ENCODE assay signal across 10 cellular contexts in genomic region chr13:40503966-40504591, GRCh38.
DNase-seq lines count a peak whose midpoint lies in the region; ATAC-seq and TF ChIP-seq lines count a peak whose summit lies in the region.
"Had no signal": no experiment of that assay in that cellular context is flagged by ENCODE, and none has a peak within 500 bp of the region (broad histone marks: within the 10 kb centered on the region; RNA-seq: fewer than 3 reads in every experiment).

No MANE protein-coding gene starts in this region.

- CTCF ChIA-PET in MCF 10A (lab: Yijun Ruan, JAX) = interaction anchor here (0.6 to 0.7 kb wide), 2 partner anchors 9 to 38 kb away, joined by 3 read pairs; no protein-coding TSS in a partner anchor

- peak overlapping the region in 1 of 12 donors; percentile 1 for H3K27ac ChIP-seq in heart left ventricle
- peak overlapping the region; percentile 12 to 39 for H3K27ac ChIP-seq in tibial artery
- no peak overlapping the region for H3K27ac ChIP-seq in effector memory CD4-positive, alpha-beta T cell (ENCODE audit: insufficient read depth, low read length, poor library complexity, severe bottlenecking)

- 49 to 82% (median 73%) methylated on average over 2 of the region's 2 CpGs for WGBS in heart left ventricle, 4 donors

- ATAC-seq in heart left ventricle = peak in 3 of 4 donors; percentile 48 to 73 (median 58)
- ATAC-seq in left ventricle myocardium superior = no peak
- ATAC-seq in HG03175 (IDR thresholded peaks at IDR 0.05; ENCODE audit: unreplicated experiment) = no peak

- peaks cover 6% of the 10 kb centered on the region for H3K4me1 Mint-ChIP-seq in MCF 10A (ENCODE audit: insufficient read depth, unreplicated experiment)

- no peak overlapping the region for H3K4me3 Mint-ChIP-seq in MCF 10A (ENCODE audit: unreplicated experiment)
- H3K4me3 Mint-ChIP-seq: activated CD4-positive, alpha-beta memory T cell treated with anti-CD3 and anti-CD28 coated beads for 36 hours had no signal

- no peaks in the 10 kb centered on the region for H3K36me3 Mint-ChIP-seq in MCF 10A (ENCODE audit: insufficient read depth, unreplicated experiment)
- H3K36me3 Mint-ChIP-seq: activated CD4-positive, alpha-beta memory T cell treated with anti-CD3 and anti-CD28 coated beads for 36 hours had no signal

- intact Hi-C loops in heart left ventricle (cut with DNase I) (loop anchor here in 1 of 10 donors (10.0 kb wide), 1 partner anchor 59 kb away; no protein-coding TSS in a partner anchor), left ventricle myocardium superior (cut with micrococcal nuclease) (no loop called here), MCF 10A (cut with micrococcal nuclease) (no loop called here), tibial artery (cut with DNase I; ENCODE audit: low total_unique reads) (no loop called here)

- TF ChIP-seq CTCF in heart left ventricle (IDR thresholded peaks at IDR 0.05) (no peak), MCF 10A (IDR thresholded peaks at IDR 0.05; ENCODE audit: unreplicated experiment) (no peak), tibial artery (IDR thresholded peaks at IDR 0.05) (no peak)

- H3K27ac Mint-ChIP-seq in MCF 10A (ENCODE audit: low read depth, unreplicated experiment) = peak overlapping the region; percentile 18
- H3K27ac Mint-ChIP-seq: activated CD4-positive, alpha-beta memory T cell treated with anti-CD3 and anti-CD28 coated beads for 36 hours had no signal

- no peaks in the 10 kb centered on the region for H3K27me3 Mint-ChIP-seq in MCF 10A (ENCODE audit: insufficient read depth, unreplicated experiment)
- H3K27me3 Mint-ChIP-seq: activated CD4-positive, alpha-beta memory T cell treated with anti-CD3 and anti-CD28 coated beads for 36 hours had no signal

- no peaks in the 10 kb centered on the region for H3K27me3 ChIP-seq in heart left ventricle
- no peaks in the 10 kb centered on the region for H3K27me3 ChIP-seq in tibial artery
- no peaks in the 10 kb centered on the region for H3K27me3 ChIP-seq in effector memory CD4-positive, alpha-beta T cell (replicated peaks; ENCODE audit: control insufficient read depth, insufficient read depth, low read length, poor library complexity, severe bottlenecking)

- H3K9me3 ChIP-seq in heart left ventricle (no peaks in the 10 kb centered on the region), tibial artery (no peaks in the 10 kb centered on the region)
- no peaks in the 10 kb centered on the region for H3K9me3 ChIP-seq in effector memory CD4-positive, alpha-beta T cell (ENCODE audit: control insufficient read depth, low read length)

- H3K4me1 ChIP-seq in heart left ventricle (peaks cover 0 to 30% (median 7%) of the 10 kb centered on the region in 12 donors), tibial artery (peaks cover 0 to 32% (median 13%) of the 10 kb centered on the region in 4 donors)
- peaks cover 8% of the 10 kb centered on the region for H3K4me1 ChIP-seq in effector memory CD4-positive, alpha-beta T cell (ENCODE audit: control insufficient read depth, insufficient read depth, low read length, poor library complexity, severe bottlenecking)

- H3K9me3 Mint-ChIP-seq in MCF 10A (ENCODE audit: unreplicated experiment) = no peaks in the 10 kb centered on the region
- H3K9me3 Mint-ChIP-seq: activated CD4-positive, alpha-beta memory T cell treated with anti-CD3 and anti-CD28 coated beads for 36 hours had no signal

- POLR2A ChIA-PET in MCF 10A (lab: Yijun Ruan, JAX) = interaction anchor here (0.6 kb wide), 1 partner anchor 55 kb away, joined by 3 read pairs; no protein-coding TSS in a partner anchor

- no TSS peak for BruUV-seq in MCF 10A (replicated peaks; lab: Mats Ljungman, UMichigan)

- H3K4me3 ChIP-seq in heart left ventricle = no peak overlapping the region
- H3K4me3 ChIP-seq in tibial artery = no peak overlapping the region
- no peak overlapping the region for H3K4me3 ChIP-seq in effector memory CD4-positive, alpha-beta T cell (ENCODE audit: insufficient read depth, low read depth, low read length, poor library complexity, severe bottlenecking)

- no peak for TF ChIP-seq POLR2A in heart left ventricle (IDR thresholded peaks at IDR 0.05)

- DNase-seq in heart left ventricle (no peak), left ventricle myocardium superior (no peak), MCF 10A (ENCODE audit: unreplicated experiment) (peak; percentile 54), kidney tubule cell (ENCODE audit: low spot score) (peak; percentile 99), tibial artery (peak in 1 of 2 donors; percentile 76), NOMO-1 treated with DMSO at 0.1 percent for 48 hours (lab: John Stamatoyannopoulos, UW; ENCODE audit: unreplicated experiment) (no peak)
- DNase-seq in effector memory CD4-positive, alpha-beta T cell = no peak
- DNase-seq: ACHN; activated CD4-positive, alpha-beta memory T cell treated with anti-CD3 and anti-CD28 coated beads for 36 hours had no signal

- H3K36me3 ChIP-seq in heart left ventricle (no peaks in the 10 kb centered on the region), tibial artery (no peaks in the 10 kb centered on the region)
- no peaks in the 10 kb centered on the region for H3K36me3 ChIP-seq in effector memory CD4-positive, alpha-beta T cell (ENCODE audit: control insufficient read depth, insufficient read depth, low read length)

Comparison
In these comparisons a context has a peak if more than half of its experiments do, and no peak if none do; other contexts are left out.
1. ATAC-seq: peak in heart left ventricle (3 of 4); none in left ventricle myocardium superior (single experiment) and HG03175 (single experiment).
2. DNase-seq: peak in MCF 10A (single experiment) and kidney tubule cell (single experiment); none in heart left ventricle (0 of 5), left ventricle myocardium superior (single experiment), effector memory CD4-positive, alpha-beta T cell (0 of 3) and NOMO-1 treated with DMSO at 0.1 percent for 48 hours (single experiment).